ENCODE assay signal across 9 cellular contexts in the genomic region with DNA sequence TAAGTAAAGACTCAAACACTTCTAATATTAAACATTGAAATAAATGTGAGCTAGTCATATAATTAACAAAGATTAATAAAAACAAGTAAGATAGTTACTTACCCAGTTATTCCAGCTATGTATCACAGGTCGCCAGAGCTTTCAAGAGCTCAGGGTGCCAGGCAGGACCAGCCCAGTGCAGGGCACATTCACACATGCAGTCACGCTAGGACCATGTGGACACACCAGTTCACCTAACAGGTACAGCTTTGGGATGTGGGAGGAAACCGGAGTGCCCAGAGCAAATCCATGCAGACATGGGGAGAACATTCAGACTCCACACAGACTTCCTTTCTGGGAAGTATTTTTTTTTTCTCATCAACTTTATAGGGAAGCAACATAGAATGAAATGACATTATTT. TPM values are rescaled to one million over a fixed set of nuclear protein-coding genes. Genes with fewer than 3 reads are reported as not detected.
"Had no signal": no experiment of that assay in that cellular context is flagged by ENCODE, and none has a peak within 500 bp of the region (broad histone marks: within the 10 kb centered on the region; RNA-seq: fewer than 3 reads in every experiment).

No MANE protein-coding gene starts in this region.

- H3K4me3 ChIP-seq: GM12878 had no signal

- FAIRE-seq: G401.6, GM12878, GM12891, GM12892, GM18507, GM19239 had no signal

- ATAC-seq: GM12878 had no signal

- DNase-seq: GDM1, GF-D8 had no signal

RNA-seq across cellular contexts. Expression of a gene that starts 39.3 kb away (rescaled TPM):
- total RNA-seq: G401 had no signal
